In the genomic region with DNA sequence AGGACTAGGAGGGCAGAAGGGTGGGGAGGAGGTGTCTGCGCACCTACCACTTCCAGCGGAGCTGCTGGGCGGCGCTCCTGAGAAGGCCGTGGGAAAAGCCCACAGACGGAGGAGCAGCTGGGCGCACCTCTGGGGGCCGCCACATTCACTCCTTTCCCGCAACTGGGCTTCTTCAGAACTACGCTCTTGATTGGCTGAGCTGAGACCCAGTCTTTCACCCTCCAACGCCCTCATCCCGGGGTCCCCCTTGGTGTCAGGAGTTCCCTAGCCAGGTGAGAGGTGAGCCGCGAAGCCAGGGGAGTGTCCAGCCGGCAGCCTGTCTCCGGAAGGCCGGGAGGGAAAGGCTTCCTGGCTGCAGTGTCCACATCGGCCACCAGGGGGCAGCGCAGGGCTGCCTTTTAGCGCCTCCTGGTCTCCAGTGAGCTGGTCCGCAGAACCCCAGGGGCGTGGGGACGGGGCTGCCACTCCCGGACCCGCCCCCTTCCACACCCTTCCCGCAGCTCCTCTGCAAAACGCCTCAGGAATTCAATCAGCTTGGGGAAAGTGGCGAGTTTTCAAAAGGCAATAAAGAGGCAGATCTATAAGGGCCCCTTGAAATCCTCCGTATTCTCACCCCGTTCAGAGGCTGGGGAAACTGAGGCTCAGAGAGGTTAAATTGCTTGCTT, we compare ENCODE assay signal across 8 cellular contexts.
DNase-seq lines count a peak whose midpoint lies in the region; FAIRE-seq and TF ChIP-seq lines count a peak whose summit lies in the region.

No MANE protein-coding gene starts in this region.

- TF ChIP-seq EP300 in neural cell (conservative IDR thresholded peaks at IDR 0.05; ENCODE audit: poor library complexity, severe bottlenecking), result no peak

- H3K9me3 ChIP-seq in neural cell (ENCODE audit: low read length), result no peaks in the 10 kb centered on the region

- H3K79me2 ChIP-seq in neural cell (replicated peaks; ENCODE audit: insufficient read depth, low read length), result no peaks in the 10 kb centered on the region

- no peaks in the 10 kb centered on the region for H3K36me3 ChIP-seq in neural cell (ENCODE audit: insufficient read depth, low read length)

- TF ChIP-seq RAD21 in neural cell (conservative IDR thresholded peaks at IDR 0.05), result peak; percentile 100

- no peaks in the 10 kb centered on the region for H4K20me1 ChIP-seq in neural cell (ENCODE audit: insufficient read depth)

- peak; percentile 99 for TF ChIP-seq CTCF in neural cell (IDR thresholded peaks at IDR 0.05; ENCODE audit: poor library complexity, severe bottlenecking)

- no peaks in the 10 kb centered on the region for H3F3A ChIP-seq in neural cell (ENCODE audit: insufficient read depth, low read length, poor library complexity, severe bottlenecking)

- FAIRE-seq in RCC 7860 (lab: Jason Lieb, UNC), result no peak

- H2AFZ ChIP-seq in neural cell (ENCODE audit: low read depth, low read length), result no peak overlapping the region

- DNase-seq in NCI-H2081 (lab: John Stamatoyannopoulos, UW), result peak; percentile 58 to 62
- DNase-seq in NCI-H2081 treated with DMSO at 0.1 percent for 48 hours (lab: John Stamatoyannopoulos, UW), result no peak
- peak; percentile 92 for DNase-seq in HuH-7 (ENCODE audit: low spot score)
- DNase-seq in RCC 7860 (ENCODE audit: low spot score), result peak; percentile 70
- peak; percentile 73 for DNase-seq in activated T-helper 9 cell treated with anti-CD3 and anti-CD28 coated beads, Interleukin-2, amount 50 U/mL, for 16 hours (ENCODE audit: low read depth)
- peak; percentile 76 for DNase-seq in fibroblast of the conjunctiva (ENCODE audit: low read depth)
- DNase-seq in stimulated activated naive CD4-positive, alpha-beta T cell treated with Interleukin-2 at 50 U/mL for 16 hours (lab: John Stamatoyannopoulos, UW), result peak; percentile 65

- H3K27ac ChIP-seq in neural cell (ENCODE audit: low read length), result no peak overlapping the region

- no peak overlapping the region for H3K9ac ChIP-seq in neural cell (ENCODE audit: low read length)

- peaks cover 11% of the 10 kb centered on the region for H3K27me3 ChIP-seq in neural cell (ENCODE audit: insufficient read depth, low read depth, low read length)

- no peak overlapping the region for H3K4me2 ChIP-seq in neural cell (ENCODE audit: low read length)

- H3K4me3 ChIP-seq in neural cell (ENCODE audit: low read length), result peak overlapping the region; percentile 43

- no peaks in the 10 kb centered on the region for H3K9me2 ChIP-seq in neural cell (ENCODE audit: insufficient read depth, low read length)

TF ChIP-seq in neural cell, 6 proteins besides CTCF, POLR2A, EP300 and RAD21:
- TF ChIP-seq, protein P1, sequence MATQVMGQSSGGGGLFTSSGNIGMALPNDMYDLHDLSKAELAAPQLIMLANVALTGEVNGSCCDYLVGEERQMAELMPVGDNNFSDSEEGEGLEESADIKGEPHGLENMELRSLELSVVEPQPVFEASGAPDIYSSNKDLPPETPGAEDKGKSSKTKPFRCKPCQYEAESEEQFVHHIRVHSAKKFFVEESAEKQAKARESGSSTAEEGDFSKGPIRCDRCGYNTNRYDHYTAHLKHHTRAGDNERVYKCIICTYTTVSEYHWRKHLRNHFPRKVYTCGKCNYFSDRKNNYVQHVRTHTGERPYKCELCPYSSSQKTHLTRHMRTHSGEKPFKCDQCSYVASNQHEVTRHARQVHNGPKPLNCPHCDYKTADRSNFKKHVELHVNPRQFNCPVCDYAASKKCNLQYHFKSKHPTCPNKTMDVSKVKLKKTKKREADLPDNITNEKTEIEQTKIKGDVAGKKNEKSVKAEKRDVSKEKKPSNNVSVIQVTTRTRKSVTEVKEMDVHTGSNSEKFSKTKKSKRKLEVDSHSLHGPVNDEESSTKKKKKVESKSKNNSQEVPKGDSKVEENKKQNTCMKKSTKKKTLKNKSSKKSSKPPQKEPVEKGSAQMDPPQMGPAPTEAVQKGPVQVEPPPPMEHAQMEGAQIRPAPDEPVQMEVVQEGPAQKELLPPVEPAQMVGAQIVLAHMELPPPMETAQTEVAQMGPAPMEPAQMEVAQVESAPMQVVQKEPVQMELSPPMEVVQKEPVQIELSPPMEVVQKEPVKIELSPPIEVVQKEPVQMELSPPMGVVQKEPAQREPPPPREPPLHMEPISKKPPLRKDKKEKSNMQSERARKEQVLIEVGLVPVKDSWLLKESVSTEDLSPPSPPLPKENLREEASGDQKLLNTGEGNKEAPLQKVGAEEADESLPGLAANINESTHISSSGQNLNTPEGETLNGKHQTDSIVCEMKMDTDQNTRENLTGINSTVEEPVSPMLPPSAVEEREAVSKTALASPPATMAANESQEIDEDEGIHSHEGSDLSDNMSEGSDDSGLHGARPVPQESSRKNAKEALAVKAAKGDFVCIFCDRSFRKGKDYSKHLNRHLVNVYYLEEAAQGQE (IDR thresholded peaks at IDR 0.05; ENCODE audit: borderline replicate concordance), result no peak
- TF ChIP-seq EZH2 (IDR thresholded peaks at IDR 0.05; ENCODE audit: borderline replicate concordance, insufficient read depth, low read length, poor library complexity, severe bottlenecking) (no peak), SMC3 (conservative IDR thresholded peaks at IDR 0.05; ENCODE audit: poor library complexity) (peak; percentile 100), MXI1 (conservative IDR thresholded peaks at IDR 0.05; ENCODE audit: poor library complexity, severe bottlenecking) (peak; percentile 21)
TF ChIP-seq in neural cell: peak in this region for 2.
